9 cellular contexts compared by ENCODE assay signal in genomic region chr10:103448751-103449150, GRCh38. TPM values are rescaled to one million over a fixed set of nuclear protein-coding genes. Genes with fewer than 3 reads are reported as not detected.
DNase-seq lines count a peak whose midpoint lies in the region; ATAC-seq and TF ChIP-seq lines count a peak whose summit lies in the region.
"Had no signal": no experiment of that assay in that cellular context is flagged by ENCODE, and none has a peak within 500 bp of the region (broad histone marks: within the 10 kb centered on the region; RNA-seq: fewer than 3 reads in every experiment).

No MANE protein-coding gene starts in this region.

- H3K27ac Mint-ChIP-seq in activated naive CD4-positive, alpha-beta T cell treated with anti-CD3 and anti-CD28 coated beads, Interleukin-2, amount 50 U/mL, for 24 hours = peak overlapping the region; percentile 62
- peak overlapping the region; percentile 5 for H3K27ac Mint-ChIP-seq in MCF 10A (ENCODE audit: low read depth, unreplicated experiment)

- TF ChIP-seq CTCF in MCF 10A (IDR thresholded peaks at IDR 0.05; ENCODE audit: unreplicated experiment) (no peak), lower leg skin (IDR thresholded peaks at IDR 0.05) (no peak), uterus (IDR thresholded peaks at IDR 0.05) (no peak)

- no peaks in the 10 kb centered on the region for H3K9me3 ChIP-seq in uterus

- 29 to 58% methylated on average over 1 of the region's 1 CpG for WGBS in lower leg skin, 2 donors

- no TSS peak for BruUV-seq in MCF 10A (replicated peaks; lab: Mats Ljungman, UMichigan)

- H3K27ac ChIP-seq in uterus = peak overlapping the region; percentile 91 to 94

- H3K4me3 ChIP-seq in lower leg skin (ENCODE audit: low read depth, poor library complexity, severe bottlenecking) (no peak overlapping the region), uterus (peak overlapping the region in 1 of 2 donors; percentile 8)

- CTCF ChIA-PET in MCF 10A (lab: Yijun Ruan, JAX) = interaction anchor here (0.6 to 0.9 kb wide), 2 partner anchors 94 to 286 kb away, joined by 3 read pairs; no protein-coding TSS in a partner anchor

- peaks cover 14% of the 10 kb centered on the region for H3K36me3 Mint-ChIP-seq in activated naive CD4-positive, alpha-beta T cell treated with anti-CD3 and anti-CD28 coated beads, Interleukin-2, amount 50 U/mL, for 24 hours
- H3K36me3 Mint-ChIP-seq in MCF 10A (ENCODE audit: insufficient read depth, unreplicated experiment) = peaks cover 58% of the 10 kb centered on the region

- POLR2A ChIA-PET in MCF 10A (lab: Yijun Ruan, JAX) = interaction anchor here (0.7 kb wide), 1 partner anchor 15 kb away, joined by 3 read pairs; no protein-coding TSS in a partner anchor

- H3K4me1 ChIP-seq in uterus = peaks cover 12 to 42% of the 10 kb centered on the region in 2 donors

- H3K27me3 ChIP-seq in uterus = no peaks in the 10 kb centered on the region

- H3K36me3 ChIP-seq in uterus = no peaks in the 10 kb centered on the region

- H3K4me1 Mint-ChIP-seq in activated naive CD4-positive, alpha-beta T cell treated with anti-CD3 and anti-CD28 coated beads, Interleukin-2, amount 50 U/mL, for 24 hours = peaks cover 38% of the 10 kb centered on the region
- H3K4me1 Mint-ChIP-seq in MCF 10A (ENCODE audit: insufficient read depth, unreplicated experiment) = peaks cover 25% of the 10 kb centered on the region

- intact Hi-C loops in MCF 10A (cut with micrococcal nuclease) = loop anchor here (5.0 kb wide), 1 partner anchor 34 kb away; no protein-coding TSS in a partner anchor
- intact Hi-C loops in lower leg skin (cut with DNase I; ENCODE audit: low total_unique reads) = no loop called here
- intact Hi-C loops in uterus (cut with DNase I; ENCODE audit: low total_unique reads) = no loop called here

- TF ChIP-seq POLR2A in lower leg skin (IDR thresholded peaks at IDR 0.05) (no peak), uterus (IDR thresholded peaks at IDR 0.05) (no peak)

- no peak for DNase-seq in activated naive CD4-positive, alpha-beta T cell treated with anti-CD3 and anti-CD28 coated beads, Interleukin-2, amount 50 U/mL, for 16 hours
- DNase-seq in MCF 10A (ENCODE audit: unreplicated experiment) = peak; percentile 75
- peak; percentile 79 to 94 for DNase-seq in lower leg skin (ENCODE audit: low spot score in 2 of 2)
- DNase-seq in uterus = peak; percentile 76 to 80
- no peak for DNase-seq in cerebellar cortex (ENCODE audit: low spot score)
- no peak for DNase-seq in medulla oblongata (ENCODE audit: extremely low spot score)
- DNase-seq: NCI-H1417 treated with DMSO at 0.1 percent for 48 hours had no signal

- no peak for ATAC-seq in HG02588 (IDR thresholded peaks at IDR 0.05; ENCODE audit: unreplicated experiment)

- H3K9me3 Mint-ChIP-seq in activated naive CD4-positive, alpha-beta T cell treated with anti-CD3 and anti-CD28 coated beads, Interleukin-2, amount 50 U/mL, for 24 hours = no peaks in the 10 kb centered on the region
- H3K9me3 Mint-ChIP-seq in MCF 10A (ENCODE audit: unreplicated experiment) = no peaks in the 10 kb centered on the region

- H3K27me3 Mint-ChIP-seq in activated naive CD4-positive, alpha-beta T cell treated with anti-CD3 and anti-CD28 coated beads, Interleukin-2, amount 50 U/mL, for 24 hours = no peaks in the 10 kb centered on the region
- H3K27me3 Mint-ChIP-seq in MCF 10A (ENCODE audit: insufficient read depth, unreplicated experiment) = no peaks in the 10 kb centered on the region

- H3K4me3 Mint-ChIP-seq in activated naive CD4-positive, alpha-beta T cell treated with anti-CD3 and anti-CD28 coated beads, Interleukin-2, amount 50 U/mL, for 24 hours = no peak overlapping the region
- no peak overlapping the region for H3K4me3 Mint-ChIP-seq in MCF 10A (ENCODE audit: unreplicated experiment)

RNA-seq across cellular contexts. Expression of gene CALHM2, which starts 3.4 kb away (rescaled TPM):
- total RNA-seq in MCF 10A (2022) (4.2 TPM in 2 replicates), lower leg skin (10 to 100 TPM; 13.8 to 37.2 (median 15.4) TPM), uterus (10 to 100 TPM; 29.7 to 98.7 (median 46.8) TPM)

RNA-seq across cellular contexts. Expression of gene CALHM1, which starts 9.9 kb away (rescaled TPM):
- total RNA-seq in MCF 10A (2022) (not detected in 2 replicates), lower leg skin (not detected), uterus (not detected)

RNA-seq across cellular contexts. Expression of gene CALHM3, which starts 30.3 kb away (rescaled TPM):
- total RNA-seq in MCF 10A (2022) = not detected in 2 replicates
- not detected for total RNA-seq in lower leg skin
- total RNA-seq in uterus = not detected

RNA-seq across cellular contexts. Expression of gene NEURL1, which starts 44.8 kb away (rescaled TPM):
- total RNA-seq in MCF 10A (2022) (0.20 TPM in 1 of 2 replicates, not detected in the other), lower leg skin (under 1 TPM in 3 of 4 donors, not detected in 1; 0.13 to 0.23 (median 0.22) TPM), uterus (10 to 100 TPM in 2 of 4 donors, 1 to 10 TPM in 2; 3.8 to 46.1 (median 14.1) TPM)

RNA-seq across cellular contexts. Expression of gene PDCD11, which starts 52.3 kb away (rescaled TPM):
- total RNA-seq in MCF 10A (2022) (73.2 and 81.7 TPM in 2 replicates), lower leg skin (10 to 100 TPM; 14.2 to 23.1 (median 20.5) TPM), uterus (10 to 100 TPM in 2 of 4 donors, 1 to 10 TPM in 2; 7.4 to 39.0 (median 22.2) TPM)

Comparison
In these comparisons a context has a peak if more than half of its experiments do, and no peak if none do; other contexts are left out.
1. DNase-seq: peak in MCF 10A (single experiment), lower leg skin (2 of 2) and uterus (2 of 2); none in activated naive CD4-positive, alpha-beta T cell treated with anti-CD3 and anti-CD28 coated beads, Interleukin-2, amount 50 U/mL, for 16 hours (single experiment), cerebellar cortex (single experiment) and medulla oblongata (single experiment).